ENCODE assay signal across 19 cellular contexts in genomic region chr1:5099558-5099957, GRCh38.
A peak's percentile ranks its signal among the peaks of the same experiment; 100 is the strongest.
DNase-seq lines count a peak whose midpoint lies in the region; ATAC-seq and TF ChIP-seq lines count a peak whose summit lies in the region.
"Had no signal": no experiment of that assay in that cellular context is flagged by ENCODE, and none has a peak within 500 bp of the region (broad histone marks: within the 10 kb centered on the region; RNA-seq: fewer than 3 reads in every experiment).

No MANE protein-coding gene starts in this region.

- H2AFZ ChIP-seq in mammary epithelial cell (ENCODE audit: low read depth, low read length) = no peak overlapping the region

- ATAC-seq in left ventricle myocardium superior = no peak
- ATAC-seq: activated CD4-positive, alpha-beta T cell treated with anti-CD3 and anti-CD28 coated beads for 36 hours; CD8-positive, alpha-beta T cell; HepG2; Right ventricle myocardium inferior had no signal

- no peaks in the 10 kb centered on the region for H3K27me3 ChIP-seq in mammary epithelial cell (ENCODE audit: insufficient read depth, low read length)
- H3K27me3 ChIP-seq: brain microvascular endothelial cell, spleen, upper lobe of left lung had no signal

- CTCF ChIA-PET in mammary epithelial cell (lab: Charles Lee; ENCODE audit: low non-redundant PET) = no interaction called here

- BruUV-seq in mammary epithelial cell (replicated peaks; lab: Mats Ljungman, UMichigan) = no TSS peak

- H3K4me1 ChIP-seq in mammary epithelial cell (ENCODE audit: insufficient read depth, low read length) = no peaks in the 10 kb centered on the region
- H3K4me1 ChIP-seq: spleen, upper lobe of left lung had no signal

- in situ Hi-C loops in mammary epithelial cell (cut with MboI; ENCODE audit: low sequenced_read_pairs in 2 of 2) = no loop called here

- H3K36me3 ChIP-seq in mammary epithelial cell (ENCODE audit: insufficient read depth, low read length) = no peaks in the 10 kb centered on the region
- H3K36me3 ChIP-seq: brain microvascular endothelial cell, spleen, upper lobe of left lung had no signal

- no peak overlapping the region for H3K9ac ChIP-seq in mammary epithelial cell (ENCODE audit: insufficient read depth, low read length)

- peaks cover under 1% of the 10 kb centered on the region for H3K9me3 ChIP-seq in mammary epithelial cell (replicated peaks; ENCODE audit: insufficient read depth, low read length)

- DNase-seq in COR-L47 (lab: John Stamatoyannopoulos, UW) (peak; percentile 68), NCI-H1417 (lab: John Stamatoyannopoulos, UW) (peak; percentile 67 to 96 (median 80)), NCI-H748 (lab: John Stamatoyannopoulos, UW; ENCODE audit: unreplicated experiment) (peak; percentile 98), iPS-NIHi11 (ENCODE audit: low spot score) (peak; percentile 61), mammary epithelial cell (no peak), left ventricle myocardium superior (no peak), dermis blood vessel endothelial cell (no peak)
- no peak for DNase-seq in stimulated activated CD4-positive, alpha-beta T cell treated with anti-CD3 and anti-CD28 coated beads, Interleukin-1b, Interleukin-23, amount 100 ng/mL, for 48 hours
- DNase-seq: activated CD4-positive, alpha-beta T cell treated with anti-CD3 and anti-CD28 coated beads for 36 hours; activated naive CD4-positive, alpha-beta T cell treated with anti-CD3 and anti-CD28 coated beads, Interleukin-2, amount 50 U/mL, for 16 hours; brain microvascular endothelial cell; CD8-positive, alpha-beta T cell; GDM1; NCI-H1092; spleen; stimulated activated naive CD4-positive, alpha-beta T cell had no signal

- dilution Hi-C loops in mammary epithelial cell (cut with HindIII; ENCODE audit: low sequenced_read_pairs) = no loop called here

- H3K79me2 ChIP-seq in mammary epithelial cell (ENCODE audit: insufficient read depth, low read length) = no peaks in the 10 kb centered on the region

- intact Hi-C loops in mammary epithelial cell (cut with micrococcal nuclease) (no loop called here), left ventricle myocardium superior (cut with micrococcal nuclease) (no loop called here)

- no peak overlapping the region for H3K4me3 ChIP-seq in mammary epithelial cell (replicated peaks in 1 of 3; ENCODE audit: insufficient read depth in 1 of 3, low read depth in 2 of 3, low read length in 3 of 3)
- H3K4me3 ChIP-seq: spleen, upper lobe of left lung had no signal

- H3K4me2 ChIP-seq in mammary epithelial cell (ENCODE audit: insufficient read depth, low read depth, low read length) = no peak overlapping the region

- no peak overlapping the region for H3K27ac ChIP-seq in mammary epithelial cell (ENCODE audit: insufficient read depth, low read depth, low read length)
- H3K27ac ChIP-seq: brain microvascular endothelial cell, spleen, upper lobe of left lung had no signal

- no peak for TF ChIP-seq CTCF in mammary epithelial cell (conservative IDR thresholded peaks at IDR 0.05 in 1 of 2, IDR thresholded peaks at IDR 0.05 in 1 of 2; ENCODE audit: extremely low read depth in 1 of 2, insufficient read depth in 1 of 2, low read depth in 1 of 2, low read length in 2 of 2)

- 5% methylated on average over 2 of the region's 2 CpGs for WGBS in mammary epithelial cell (ENCODE audit: low coverage, missing lambda C conversion rate)

- no peaks in the 10 kb centered on the region for H4K20me1 ChIP-seq in mammary epithelial cell (ENCODE audit: insufficient read depth, low read length)

Comparison
In these comparisons a context has a peak if more than half of its experiments do, and no peak if none do; other contexts are left out.
1. DNase-seq: peak in COR-L47 (single experiment), NCI-H1417 (3 of 3), NCI-H748 (single experiment) and iPS-NIHi11 (single experiment); none in mammary epithelial cell (single experiment), left ventricle myocardium superior (single experiment), stimulated activated CD4-positive, alpha-beta T cell treated with anti-CD3 and anti-CD28 coated beads, Interleukin-1b, Interleukin-23, amount 100 ng/mL, for 48 hours (single experiment) and dermis blood vessel endothelial cell (single experiment).